27 cellular contexts compared by ENCODE assay signal in the genomic region with DNA sequence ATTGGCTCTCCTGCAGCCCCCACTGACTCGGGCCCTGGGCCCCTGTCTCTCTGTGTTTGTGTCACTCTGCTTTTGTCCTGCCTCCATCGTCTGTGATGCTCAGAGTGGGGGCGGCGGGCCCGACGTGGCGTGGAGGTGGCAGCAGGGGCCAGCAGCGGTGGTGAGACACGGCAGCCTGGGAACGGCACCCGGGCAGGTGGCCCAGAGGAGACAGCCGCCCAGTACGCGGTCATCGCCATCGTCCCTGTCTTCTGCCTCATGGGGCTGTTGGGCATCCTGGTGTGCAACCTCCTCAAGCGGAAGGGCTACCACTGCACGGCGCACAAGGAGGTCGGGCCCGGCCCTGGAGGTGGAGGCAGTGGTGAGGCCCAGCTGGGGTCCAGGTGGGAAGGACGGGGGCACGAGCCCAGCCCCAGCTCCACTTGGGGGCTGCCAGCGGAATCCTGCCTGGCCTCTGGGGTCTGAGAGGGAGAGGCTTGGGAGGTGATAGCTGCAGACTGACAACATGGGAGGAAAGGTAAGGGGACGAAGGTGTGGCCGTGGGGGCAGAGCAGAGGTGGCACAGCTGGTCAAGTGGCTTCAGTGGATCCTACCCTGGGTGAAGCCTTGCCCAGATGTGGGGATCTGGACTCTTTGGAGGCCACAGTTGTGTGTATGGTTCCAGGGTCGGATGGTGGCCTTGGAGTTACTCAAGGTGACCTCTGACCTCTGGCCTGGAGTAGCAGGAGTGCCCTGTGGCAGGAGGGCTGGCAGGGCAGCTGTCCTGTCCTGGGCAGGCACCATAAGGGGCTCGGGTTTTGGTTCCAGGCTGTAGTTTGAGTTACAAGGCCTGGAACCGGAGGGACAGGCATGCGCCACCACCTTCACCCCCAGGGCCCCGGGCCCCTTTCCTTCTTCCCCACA. TPM values are rescaled to one million over a fixed set of nuclear protein-coding genes. Genes with fewer than 3 reads are reported as not detected.
DNase-seq lines count a peak whose midpoint lies in the region; ATAC-seq, FAIRE-seq and TF ChIP-seq lines count a peak whose summit lies in the region.
"Had no signal": no experiment of that assay in that cellular context is flagged by ENCODE, and none has a peak within 500 bp of the region (broad histone marks: within the 10 kb centered on the region; RNA-seq: fewer than 3 reads in every experiment).

No MANE protein-coding gene starts in this region.

- no peaks in the 10 kb centered on the region for H4K20me1 ChIP-seq in HepG2 (ENCODE audit: insufficient read depth, low read length)

- H2AFZ ChIP-seq in HepG2 (ENCODE audit: low read length): no peak overlapping the region

- no peaks in the 10 kb centered on the region for H3K79me2 ChIP-seq in HepG2 (ENCODE audit: insufficient read depth, low read length)

- H3K36me3 ChIP-seq in left ventricle myocardium inferior: no peaks in the 10 kb centered on the region
- peaks cover 3% of the 10 kb centered on the region for H3K36me3 ChIP-seq in adipocyte (ENCODE audit: control insufficient read depth, insufficient read depth, low read length, severe bottlenecking)
- peaks cover 9 to 15% of the 10 kb centered on the region in 2 experiments for H3K36me3 ChIP-seq in HepG2 (replicated peaks in 1 of 2; ENCODE audit: control insufficient read depth in 1 of 2, insufficient read depth in 2 of 2, low read length in 2 of 2)
- H3K36me3 ChIP-seq in spleen: peaks cover 0 to 87% (median 59%) of the 10 kb centered on the region in 6 donors
- H3K36me3 ChIP-seq: transverse colon had no signal

- whole genome bisulfite sequencing in right cardiac atrium: 92% methylated on average over 31 of the region's 31 CpGs
- WGBS in HepG2 (ENCODE audit: low lambda C conversion rate): 88% methylated on average over 17 of the region's 31 CpGs
- WGBS in spleen, 5 donors: 88 to 92% (median 91%) methylated on average over 21 to 31 of the region's 31 CpGs

- H3K4me2 ChIP-seq in HepG2 (ENCODE audit: low read depth, low read length): no peak overlapping the region
- H3K4me2 ChIP-seq: KMS-11 had no signal

- no peak for TF ChIP-seq RAD21 in HepG2 (CRISPR knock-in tag; IDR thresholded peaks at IDR 0.05)

- no peak for FAIRE-seq in HepG2 (lab: Jason Lieb, UNC)
- FAIRE-seq: endometrium, frontal cortex, TTC549 had no signal

- ATAC-seq in right cardiac atrium (no peak), HepG2 (no peak; the same call in 2 of the 3 replicates), GM18909 (IDR thresholded peaks at IDR 0.05; ENCODE audit: poor library complexity, unreplicated experiment) (no peak)

- BruUV-seq in HepG2 (replicated peaks; lab: Mats Ljungman, UMichigan): no TSS peak

- DNase-seq in right cardiac atrium: peak in 2 of 3 donors; percentile 43 to 65
- no peak for DNase-seq in left ventricle myocardium inferior
- no peak for DNase-seq in adipocyte (ENCODE audit: low read depth)
- DNase-seq in HepG2 (ENCODE audit: low spot score): no peak
- peak; percentile 76 for DNase-seq in spleen
- no peak for DNase-seq in mesenteric fat pad (ENCODE audit: low spot score)
- DNase-seq in NCI-H1694 treated with DMSO at 0.1 percent for 48 hours (lab: John Stamatoyannopoulos, UW): no peak
- DNase-seq: activated CD4-positive, alpha-beta T cell treated with anti-CD3 and anti-CD28 coated beads, Interleukin-2, amount 50 U/mL, for 1 hour; activated CD4-positive, CD25-positive, alpha-beta regulatory T cell; activated T-cell treated with anti-CD3 and anti-CD28 coated beads, Interleukin-2, amount 50 U/mL, for 24 hours; cerebellar nuclear complex; DMS 273 treated with DMSO at 0.1 percent for 48 hours; dorsolateral prefrontal cortex; HFFc6; mesenchymal stem cell; MM.1S; NCI-H2081; NCI-H226; NCI-H526 treated with DMSO at 0.1 percent for 48 hours; NK-92 treated with Interleukin-12 subunit alpha and Interleukin-12 subunit beta, amount 100 ng/mL, for 24 hours; PC-3; transverse colon had no signal

- TF ChIP-seq CTCF in left ventricle myocardium inferior (IDR thresholded peaks at IDR 0.05; ENCODE audit: borderline replicate concordance) (no peak), HepG2 (CRISPR knock-in tag; IDR thresholded peaks at IDR 0.05) (no peak), spleen (IDR thresholded peaks at IDR 0.05 in 8 of 11, conservative IDR thresholded peaks at IDR 0.05 in 3 of 11) (no peak)

- CTCF ChIA-PET in HepG2 (lab: Yijun Ruan, JAX; ENCODE audit: low intra/inter-chr PET ratio, low total read pairs): interaction anchor here (1.4 to 2.0 kb wide), 4 partner anchors 16 to 97 kb away, joined by 6 to 16 read pairs (median 10); partner anchors contain the start of gene RELT

- H3K4me3 ChIP-seq in right cardiac atrium (ENCODE audit: low read length) (no peak overlapping the region), left ventricle myocardium inferior (no peak overlapping the region), adipocyte (ENCODE audit: low read length) (no peak overlapping the region), HepG2 (replicated peaks in 1 of 3; ENCODE audit: insufficient read depth in 1 of 3, low read depth in 2 of 3, low read length in 3 of 3) (no peak overlapping the region), spleen (no peak overlapping the region)
- H3K4me3 ChIP-seq: dorsolateral prefrontal cortex, transverse colon had no signal

- no peaks in the 10 kb centered on the region for H3K27me3 ChIP-seq in right cardiac atrium (ENCODE audit: control insufficient read depth, insufficient read depth)
- H3K27me3 ChIP-seq in left ventricle myocardium inferior (ENCODE audit: low read depth): no peaks in the 10 kb centered on the region
- no peaks in the 10 kb centered on the region for H3K27me3 ChIP-seq in adipocyte (replicated peaks; ENCODE audit: control insufficient read depth, insufficient read depth, low read length)
- no peaks in the 10 kb centered on the region for H3K27me3 ChIP-seq in HepG2 (ENCODE audit: control insufficient read depth in 1 of 2, insufficient read depth in 2 of 2, low read length in 2 of 2)
- H3K27me3 ChIP-seq in spleen (replicated peaks in 1 of 7): no peaks in the 10 kb centered on the region
- H3K27me3 ChIP-seq: dorsolateral prefrontal cortex, transverse colon had no signal

- POLR2A ChIA-PET in HepG2 (lab: Yijun Ruan, JAX): interaction anchor here (1.1 kb wide), 1 partner anchor 85 kb away, joined by 3 read pairs; no protein-coding TSS in a partner anchor

- H3K9me3 ChIP-seq in right cardiac atrium (ENCODE audit: control insufficient read depth, low read length): no peaks in the 10 kb centered on the region
- no peaks in the 10 kb centered on the region for H3K9me3 ChIP-seq in left ventricle myocardium inferior (replicated peaks)
- H3K9me3 ChIP-seq in adipocyte (ENCODE audit: control insufficient read depth, low read length): no peaks in the 10 kb centered on the region
- no peaks in the 10 kb centered on the region for H3K9me3 ChIP-seq in HepG2 (ENCODE audit: low read length)
- no peaks in the 10 kb centered on the region for H3K9me3 ChIP-seq in spleen
- H3K9me3 ChIP-seq: transverse colon had no signal

- H3K4me1 ChIP-seq in right cardiac atrium (ENCODE audit: control insufficient read depth, insufficient read depth, low read length) (peaks cover 9% of the 10 kb centered on the region), left ventricle myocardium inferior (peaks cover 38% of the 10 kb centered on the region), adipocyte (ENCODE audit: control insufficient read depth, insufficient read depth, low read length) (peaks cover 20% of the 10 kb centered on the region), HepG2 (ENCODE audit: insufficient read depth, low read length) (no peaks in the 10 kb centered on the region), spleen (peaks cover 18 to 66% (median 42%) of the 10 kb centered on the region in 6 donors)

- H3K27ac ChIP-seq in right cardiac atrium (ENCODE audit: low read length): no peak overlapping the region
- no peak overlapping the region for H3K27ac ChIP-seq in left ventricle myocardium inferior (replicated peaks)
- H3K27ac ChIP-seq in HepG2 (ENCODE audit: extremely low read length, insufficient read depth, low read length): no peak overlapping the region
- H3K27ac ChIP-seq in spleen: peak overlapping the region in 4 of 8 donors; percentile 19 to 71 (median 58)
- H3K27ac ChIP-seq: KMS-11, transverse colon had no signal

- TF ChIP-seq EP300 in HepG2 (IDR thresholded peaks at IDR 0.05; ENCODE audit: low read depth in 2 of 2, low read length in 2 of 2): no peak
- TF ChIP-seq EP300 in HepG2 (CRISPR knock-in tag; IDR thresholded peaks at IDR 0.05; ENCODE audit: borderline replicate concordance): no peak

- TF ChIP-seq POLR2A in HepG2 (IDR thresholded peaks at IDR 0.05; ENCODE audit: insufficient read depth in 1 of 2, low read depth in 2 of 2, low read length in 2 of 2) (no peak), spleen (IDR thresholded peaks at IDR 0.05) (no peak)

- intact Hi-C loops in right cardiac atrium (cut with DNase I) (loop anchor here in 3 of 4 donors (5.0 kb wide), 2 partner anchors 40 to 95 kb away; no protein-coding TSS in a partner anchor), left ventricle myocardium inferior (cut with micrococcal nuclease) (no loop called here), HepG2 (cut with micrococcal nuclease; ENCODE audit: unreplicated experiment) (loop anchor here (1.0 kb wide), 1 partner anchor 85 kb away; no protein-coding TSS in a partner anchor), spleen (cut with DNase I; ENCODE audit: low total_unique reads) (loop anchor here (5.0 kb wide), 1 partner anchor 40 kb away; no protein-coding TSS in a partner anchor)

- H3K9ac ChIP-seq in adipocyte (ENCODE audit: low read length) (peak overlapping the region; percentile 15), HepG2 (ENCODE audit: insufficient read depth, low read depth, low read length) (no peak overlapping the region)
- H3K9ac ChIP-seq: KMS-11 had no signal

- in situ Hi-C loops in HepG2 (cut with HindIII; ENCODE audit: extremely low pct_ligation_motif_present, low pct_unique_long_range_greater_than_20kb): loop anchor here (5.0 kb wide), 2 partner anchors 40 to 100 kb away; no protein-coding TSS in a partner anchor

RNA-seq across cellular contexts. Expression of gene RELT, which starts 16.2 kb away (rescaled TPM):
- total RNA-seq in right cardiac atrium (10 to 100 TPM in 1 of 4 donors, 1 to 10 TPM in 3; 3.9 to 11.2 (median 7.0) TPM), left ventricle myocardium inferior (1.6 TPM), HepG2 (2016; rRNA removed; fragmentation: Illumina TruSeq; extraction: Trizol) (1.6 and 4.7 TPM in 2 replicates), spleen (10 to 100 TPM; 28.1 to 79.8 (median 41.3) TPM), mesenteric fat pad (15.8 TPM)
- polyA plus RNA-seq in right cardiac atrium (4.1 TPM), HepG2 (2011; rRNA removed) (2.5 and 3.5 TPM in 2 replicates), spleen (10 to 100 TPM; 13.5 to 28.2 (median 21.7) TPM)
- total RNA-seq in HepG2 (2016; cell fraction: cytosol; rRNA removed; fragmentation: Illumina TruSeq; extraction: Trizol; ENCODE audit: low read depth): 2.8 and 3.4 TPM in 2 replicates
- total RNA-seq in HepG2 (2016; cell fraction: insoluble cytoplasmic fraction; rRNA removed; fragmentation: Illumina TruSeq; extraction: Trizol): 1.8 and 4.7 TPM in 2 replicates
- total RNA-seq in HepG2 (2016; cell fraction: membrane; rRNA removed; fragmentation: Illumina TruSeq; extraction: Trizol): 4.0 and 4.2 TPM in 2 replicates
- total RNA-seq in HepG2 (2016; cell fraction: nucleus; rRNA removed; fragmentation: Illumina TruSeq; extraction: Trizol): 5.4 TPM in 2 replicates
- polyA plus RNA-seq in HepG2 (2011; cell fraction: cytosol; rRNA removed): 2.1 and 3.1 TPM in 2 replicates
- polyA plus RNA-seq in HepG2 (2011; cell fraction: nucleus; rRNA removed): 12.5 and 18.1 TPM in 2 replicates
- polyA plus RNA-seq in HepG2 (2012): 1.0 and 2.7 TPM in 2 replicates
- polyA plus RNA-seq in HepG2 (2016; cell fraction: cytosol; fragmentation: Illumina TruSeq; extraction: Trizol; ENCODE audit: low read depth): 0.36 and 0.55 TPM in 2 replicates
- 1.4 TPM in 2 replicates for polyA plus RNA-seq in HepG2 (2016; cell fraction: insoluble cytoplasmic fraction; fragmentation: Illumina TruSeq; extraction: Trizol; ENCODE audit: low read depth)
- 0.68 and 0.80 TPM in 2 replicates for polyA plus RNA-seq in HepG2 (2016; cell fraction: membrane; fragmentation: Illumina TruSeq; extraction: Trizol; ENCODE audit: low read depth)
- polyA plus RNA-seq in HepG2 (2016; cell fraction: nucleus; fragmentation: Illumina TruSeq; extraction: Trizol; ENCODE audit: insufficient read depth, low read depth): 14.8 and 15.4 TPM in 2 replicates
- 7.0 and 19.1 TPM in 2 replicates for polyA minus RNA-seq in HepG2 (2011; rRNA and poly(A)+ RNA removed; ENCODE audit: low replicate concordance)
- polyA minus RNA-seq in HepG2 (2011; cell fraction: cytosol; rRNA and poly(A)+ RNA removed): 1.7 and 2.0 TPM in 2 replicates
- 5.2 and 7.6 TPM in 2 replicates for polyA minus RNA-seq in HepG2 (2011; cell fraction: nucleus; rRNA and poly(A)+ RNA removed)

Comparison
In these comparisons a context has a peak if more than half of its experiments do, and no peak if none do; other contexts are left out.
1. DNase-seq: peak in right cardiac atrium (2 of 3) and spleen (single experiment); none in left ventricle myocardium inferior (single experiment), adipocyte (single experiment), HepG2 (single experiment), mesenteric fat pad (single experiment) and NCI-H1694 treated with DMSO at 0.1 percent for 48 hours (single experiment).